24 cellular contexts compared by ENCODE assay signal in the genomic region with DNA sequence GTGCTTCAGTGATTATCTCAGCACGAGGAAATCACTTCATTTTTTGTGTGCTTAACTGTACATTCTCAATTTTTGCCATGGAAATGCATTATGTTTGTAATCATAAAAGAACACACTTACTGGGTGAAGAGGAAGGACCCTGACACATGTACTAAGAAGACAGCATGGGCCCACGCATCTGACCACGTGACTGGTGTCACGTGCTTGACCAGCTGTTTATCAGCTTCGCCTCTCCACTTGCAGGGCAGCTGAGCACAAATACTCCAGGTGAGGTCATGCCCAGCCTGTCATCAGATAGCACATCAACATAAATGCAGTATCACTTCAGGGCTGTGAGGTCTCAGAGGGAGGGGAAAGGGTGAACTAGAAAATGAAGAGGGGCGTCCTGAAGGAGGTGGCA.
A peak's percentile ranks its signal among the peaks of the same experiment; 100 is the strongest.
DNase-seq lines count a peak whose midpoint lies in the region; ATAC-seq, FAIRE-seq and TF ChIP-seq lines count a peak whose summit lies in the region.
"Had no signal": no experiment of that assay in that cellular context is flagged by ENCODE, and none has a peak within 500 bp of the region (broad histone marks: within the 10 kb centered on the region; RNA-seq: fewer than 3 reads in every experiment).

No MANE protein-coding gene starts in this region.

- H3K4me1 Mint-ChIP-seq in neural crest cell: no peaks in the 10 kb centered on the region
- H3K4me1 Mint-ChIP-seq in glutamatergic neuron (ENCODE audit: low read depth, unreplicated experiment): peaks cover 12% of the 10 kb centered on the region

- H3K9me3 ChIP-seq in HEK293 (ENCODE audit: control insufficient read depth, insufficient read depth, low read depth, low read length): no peaks in the 10 kb centered on the region
- no peaks in the 10 kb centered on the region for H3K9me3 ChIP-seq in GM12878 (replicated peaks; ENCODE audit: control insufficient read depth, insufficient read depth, low read length)
- H3K9me3 ChIP-seq in left ventricle myocardium inferior (replicated peaks): peaks cover 5% of the 10 kb centered on the region
- H3K9me3 ChIP-seq: BE2C, SK-N-SH had no signal

- H3K79me2 ChIP-seq in GM12878 (ENCODE audit: control insufficient read depth, insufficient read depth, low read length): no peaks in the 10 kb centered on the region

- no peak overlapping the region for H3K4me2 ChIP-seq in GM12878 (ENCODE audit: control insufficient read depth, insufficient read depth)
- H3K4me2 ChIP-seq: SK-N-SH had no signal

- FAIRE-seq in GM12878 (lab: Jason Lieb, UNC): no peak
- FAIRE-seq: G401.6, GM12892 had no signal

- H3K4me3 ChIP-seq in HEK293 (ENCODE audit: low read depth, low read length) (no peak overlapping the region), GM12878 (no peak overlapping the region), left ventricle myocardium inferior (no peak overlapping the region)
- H3K4me3 ChIP-seq: Peyer's patch had no signal

- in situ Hi-C loops in GM12878 (cut with MboI): no loop called here

- H3K27me3 ChIP-seq in GM12878 (replicated peaks in 1 of 2; ENCODE audit: control insufficient read depth in 2 of 2, insufficient read depth in 2 of 2, low read length in 1 of 2) (no peaks in the 10 kb centered on the region), left ventricle myocardium inferior (ENCODE audit: low read depth) (no peaks in the 10 kb centered on the region)
- H3K27me3 ChIP-seq: BE2C, Peyer's patch had no signal

- H3K4me3 Mint-ChIP-seq in neural crest cell: no peak overlapping the region
- H3K4me3 Mint-ChIP-seq in glutamatergic neuron (ENCODE audit: unreplicated experiment): no peak overlapping the region
- H3K4me3 Mint-ChIP-seq: CD4-positive, alpha-beta T cell had no signal

- TF ChIP-seq EP300 in GM12878 (IDR thresholded peaks at IDR 0.05; ENCODE audit: borderline replicate concordance in 1 of 2, control insufficient read depth in 1 of 2, low read depth in 2 of 2, low read length in 2 of 2): no peak

- no peak for ATAC-seq in GM12878

- peak; percentile 47 for DNase-seq in DMS 273 (lab: John Stamatoyannopoulos, UW; ENCODE audit: unreplicated experiment)
- DNase-seq in DMS 273 treated with DMSO at 0.1 percent for 48 hours (lab: John Stamatoyannopoulos, UW): no peak
- DNase-seq in GM12878 (ENCODE audit: low read depth, low spot score): no peak
- DNase-seq in neural crest cell (ENCODE audit: low read depth, low spot score): no peak
- DNase-seq in NCI-H226: no peak
- DNase-seq in glutamatergic neuron: no peak
- DNase-seq in left ventricle myocardium inferior: no peak
- DNase-seq: BE2C; Calu3; CD4-positive, alpha-beta T cell; DND-41; GOT3; Karpas-422; MM.1S; NCI-H1105; NCI-H187; NCI-H510A; Right ventricle myocardium superior; SK-N-SH had no signal

- no peak overlapping the region for H2AFZ ChIP-seq in GM12878 (ENCODE audit: control insufficient read depth, low read depth, low read length)

- WGBS in GM12878 (ENCODE audit: insufficient coverage, insufficient replicate concordance, low lambda C conversion rate, missing lambda C conversion rate): 31% methylated on average over 6 of the region's 6 CpGs

- TF ChIP-seq RAD21 in GM12878 (IDR thresholded peaks at IDR 0.05; ENCODE audit: insufficient read depth, low read depth, low read length): no peak

- intact Hi-C loops in GM12878 (cut with micrococcal nuclease; ENCODE audit: unreplicated experiment) (no loop called here), left ventricle myocardium inferior (cut with micrococcal nuclease) (no loop called here)

- H3K27ac Mint-ChIP-seq in neural crest cell (ENCODE audit: unreplicated experiment) (peak overlapping the region; percentile 88), glutamatergic neuron (ENCODE audit: unreplicated experiment) (no peak overlapping the region)
- H3K27ac Mint-ChIP-seq: CD4-positive, alpha-beta T cell had no signal

- H3K36me3 ChIP-seq in HEK293 (ENCODE audit: control insufficient read depth in 2 of 2, insufficient read depth in 1 of 2, low read length in 2 of 2) (no peaks in the 10 kb centered on the region), GM12878 (ENCODE audit: control insufficient read depth in 2 of 2, insufficient read depth in 2 of 2, low read length in 1 of 2) (no peaks in the 10 kb centered on the region), left ventricle myocardium inferior (no peaks in the 10 kb centered on the region)
- H3K36me3 ChIP-seq: BE2C, Peyer's patch had no signal

- SMC1A ChIA-PET in GM12878 (lab: Charles Lee; ENCODE audit: uncharacterized antibody, unreplicated experiment): no interaction called here

- no TSS peak for BruUV-seq in GM12878 (replicated peaks; lab: Mats Ljungman, UMichigan)

- H4K20me1 ChIP-seq in GM12878 (ENCODE audit: control insufficient read depth, insufficient read depth): no peaks in the 10 kb centered on the region

- no peak overlapping the region for H3K9ac ChIP-seq in GM12878 (ENCODE audit: control insufficient read depth, insufficient read depth, low read length)
- H3K9ac ChIP-seq: SK-N-SH had no signal

- TF ChIP-seq CTCF in HEK293 (tag by site-specific recombination; IDR thresholded peaks at IDR 0.05) (no peak), GM12878 (IDR thresholded peaks at IDR 0.05 in 2 of 3, conservative IDR thresholded peaks at IDR 0.05 in 1 of 3; ENCODE audit: control insufficient read depth in 2 of 3, extremely low read depth in 1 of 3, insufficient read depth in 1 of 3, low read depth in 3 of 3, low read length in 3 of 3) (no peak), neural crest cell (conservative IDR thresholded peaks at IDR 0.05) (no peak), glutamatergic neuron (IDR thresholded peaks at IDR 0.05; ENCODE audit: partially characterized antibody, unreplicated experiment) (no peak), left ventricle myocardium inferior (IDR thresholded peaks at IDR 0.05; ENCODE audit: borderline replicate concordance) (no peak)

- CTCF ChIA-PET in HEK293 (lab: Yijun Ruan, JAX) (no interaction called here), GM12878 (lab: Yijun Ruan, JAX) (no interaction called here)

- POLR2A ChIA-PET in HEK293 (lab: Yijun Ruan, JAX) (no interaction called here), GM12878 (lab: Charles Lee) (no interaction called here)

- H3K9me3 Mint-ChIP-seq in neural crest cell (no peaks in the 10 kb centered on the region), glutamatergic neuron (ENCODE audit: unreplicated experiment) (peaks cover 8% of the 10 kb centered on the region)

- RAD21 ChIA-PET in GM12878 (lab: Charles Lee; ENCODE audit: unreplicated experiment): no interaction called here

- TF ChIP-seq POLR2A in GM12878 (IDR thresholded peaks at IDR 0.05; ENCODE audit: low read depth, low read length): no peak

- H3K27me3 Mint-ChIP-seq in neural crest cell (ENCODE audit: low read depth) (no peaks in the 10 kb centered on the region), glutamatergic neuron (ENCODE audit: unreplicated experiment) (peaks cover 2% of the 10 kb centered on the region)
- H3K27me3 Mint-ChIP-seq: CD4-positive, alpha-beta T cell had no signal

- H3K27ac ChIP-seq in HEK293 (ENCODE audit: extremely low read depth, low read depth, low read length) (no peak overlapping the region), GM12878 (ENCODE audit: control insufficient read depth, insufficient read depth) (no peak overlapping the region), left ventricle myocardium inferior (replicated peaks) (no peak overlapping the region)
- H3K27ac ChIP-seq: 22Rv1, Peyer's patch had no signal

- H3K36me3 Mint-ChIP-seq in neural crest cell (ENCODE audit: low read depth) (no peaks in the 10 kb centered on the region), glutamatergic neuron (ENCODE audit: unreplicated experiment) (peaks cover under 1% of the 10 kb centered on the region)

- H3K4me1 ChIP-seq in HEK293 (ENCODE audit: control insufficient read depth, insufficient read depth, low read length): no peaks in the 10 kb centered on the region
- no peaks in the 10 kb centered on the region for H3K4me1 ChIP-seq in GM12878 (ENCODE audit: control insufficient read depth, insufficient read depth, low read length)
- no peaks in the 10 kb centered on the region for H3K4me1 ChIP-seq in left ventricle myocardium inferior
- H3K4me1 ChIP-seq: BE2C, Peyer's patch had no signal

TF ChIP-seq in HEK293, 187 proteins besides CTCF, POLR2A, EP300 and RAD21:
- TF ChIP-seq, protein P1, sequence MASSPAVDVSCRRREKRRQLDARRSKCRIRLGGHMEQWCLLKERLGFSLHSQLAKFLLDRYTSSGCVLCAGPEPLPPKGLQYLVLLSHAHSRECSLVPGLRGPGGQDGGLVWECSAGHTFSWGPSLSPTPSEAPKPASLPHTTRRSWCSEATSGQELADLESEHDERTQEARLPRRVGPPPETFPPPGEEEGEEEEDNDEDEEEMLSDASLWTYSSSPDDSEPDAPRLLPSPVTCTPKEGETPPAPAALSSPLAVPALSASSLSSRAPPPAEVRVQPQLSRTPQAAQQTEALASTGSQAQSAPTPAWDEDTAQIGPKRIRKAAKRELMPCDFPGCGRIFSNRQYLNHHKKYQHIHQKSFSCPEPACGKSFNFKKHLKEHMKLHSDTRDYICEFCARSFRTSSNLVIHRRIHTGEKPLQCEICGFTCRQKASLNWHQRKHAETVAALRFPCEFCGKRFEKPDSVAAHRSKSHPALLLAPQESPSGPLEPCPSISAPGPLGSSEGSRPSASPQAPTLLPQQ (tag by site-specific recombination; IDR thresholded peaks at IDR 0.05): 0 out of 2 replicates have a peak, but pooled peaks have one; percentile 21
- TF ChIP-seq SETDB1 (IDR thresholded peaks at IDR 0.05; ENCODE audit: insufficient read length, low read length) (no peak), OVOL3 (tag by site-specific recombination; IDR thresholded peaks at IDR 0.05) (no peak)

TF ChIP-seq in GM12878, 131 proteins besides CTCF, POLR2A, EP300 and RAD21 (continues in another document):
- TF ChIP-seq USF1 (IDR thresholded peaks at IDR 0.05; ENCODE audit: borderline replicate concordance, extremely low read length, insufficient read depth, low read depth, low read length) (peak; percentile 22), SREBF1 (IDR thresholded peaks at IDR 0.05; ENCODE audit: low read length) (no peak), TCF12 (IDR thresholded peaks at IDR 0.05; ENCODE audit: low read depth, low read length) (no peak), KAT2A (conservative IDR thresholded peaks at IDR 0.05; ENCODE audit: control insufficient read depth, low read depth, low read length) (no peak), CREB1 (IDR thresholded peaks at IDR 0.05; ENCODE audit: low read depth) (no peak)
